1 cellular context compared by ENCODE assay signal in genomic region chr14:54944737-54945391, GRCh38.
A peak's percentile ranks its signal among the peaks of the same experiment; 100 is the strongest.
TF ChIP-seq lines count a peak whose summit lies in the region.

No MANE protein-coding gene starts in this region.

TF ChIP-seq in HepG2, 621 proteins besides CTCF, POLR2A, EP300 and RAD21 (continued from another document and continues in another):
- TF ChIP-seq, protein P1, sequence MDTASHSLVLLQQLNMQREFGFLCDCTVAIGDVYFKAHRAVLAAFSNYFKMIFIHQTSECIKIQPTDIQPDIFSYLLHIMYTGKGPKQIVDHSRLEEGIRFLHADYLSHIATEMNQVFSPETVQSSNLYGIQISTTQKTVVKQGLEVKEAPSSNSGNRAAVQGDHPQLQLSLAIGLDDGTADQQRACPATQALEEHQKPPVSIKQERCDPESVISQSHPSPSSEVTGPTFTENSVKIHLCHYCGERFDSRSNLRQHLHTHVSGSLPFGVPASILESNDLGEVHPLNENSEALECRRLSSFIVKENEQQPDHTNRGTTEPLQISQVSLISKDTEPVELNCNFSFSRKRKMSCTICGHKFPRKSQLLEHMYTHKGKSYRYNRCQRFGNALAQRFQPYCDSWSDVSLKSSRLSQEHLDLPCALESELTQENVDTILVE (CRISPR knock-in tag; IDR thresholded peaks at IDR 0.05), result no peak
- TF ChIP-seq AHDC1 (CRISPR knock-in tag; IDR thresholded peaks at IDR 0.05; ENCODE audit: borderline replicate concordance), result peak; percentile 67; the same call in 1 of the 2 replicates
- peak; percentile 64; the same call in 1 of the 2 replicates for TF ChIP-seq ATF2 (CRISPR knock-in tag; IDR thresholded peaks at IDR 0.05)
- no peak for TF ChIP-seq MTA1 (CRISPR knock-in tag; IDR thresholded peaks at IDR 0.05; ENCODE audit: borderline replicate concordance)
- no peak for TF ChIP-seq NR3C1 (CRISPR knock-in tag; IDR thresholded peaks at IDR 0.05)
- no peak for TF ChIP-seq ZNF747 (CRISPR knock-in tag; IDR thresholded peaks at IDR 0.05; ENCODE audit: borderline replicate concordance)
- TF ChIP-seq, protein P2, sequence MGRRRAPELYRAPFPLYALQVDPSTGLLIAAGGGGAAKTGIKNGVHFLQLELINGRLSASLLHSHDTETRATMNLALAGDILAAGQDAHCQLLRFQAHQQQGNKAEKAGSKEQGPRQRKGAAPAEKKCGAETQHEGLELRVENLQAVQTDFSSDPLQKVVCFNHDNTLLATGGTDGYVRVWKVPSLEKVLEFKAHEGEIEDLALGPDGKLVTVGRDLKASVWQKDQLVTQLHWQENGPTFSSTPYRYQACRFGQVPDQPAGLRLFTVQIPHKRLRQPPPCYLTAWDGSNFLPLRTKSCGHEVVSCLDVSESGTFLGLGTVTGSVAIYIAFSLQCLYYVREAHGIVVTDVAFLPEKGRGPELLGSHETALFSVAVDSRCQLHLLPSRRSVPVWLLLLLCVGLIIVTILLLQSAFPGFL (CRISPR knock-in tag; IDR thresholded peaks at IDR 0.05), result no peak
- TF ChIP-seq ZNF703 (CRISPR knock-in tag; IDR thresholded peaks at IDR 0.05; ENCODE audit: borderline replicate concordance), result no peak
- TF ChIP-seq ZNF441 (CRISPR knock-in tag; IDR thresholded peaks at IDR 0.05; ENCODE audit: borderline replicate concordance), result no peak
- TF ChIP-seq, protein P3, sequence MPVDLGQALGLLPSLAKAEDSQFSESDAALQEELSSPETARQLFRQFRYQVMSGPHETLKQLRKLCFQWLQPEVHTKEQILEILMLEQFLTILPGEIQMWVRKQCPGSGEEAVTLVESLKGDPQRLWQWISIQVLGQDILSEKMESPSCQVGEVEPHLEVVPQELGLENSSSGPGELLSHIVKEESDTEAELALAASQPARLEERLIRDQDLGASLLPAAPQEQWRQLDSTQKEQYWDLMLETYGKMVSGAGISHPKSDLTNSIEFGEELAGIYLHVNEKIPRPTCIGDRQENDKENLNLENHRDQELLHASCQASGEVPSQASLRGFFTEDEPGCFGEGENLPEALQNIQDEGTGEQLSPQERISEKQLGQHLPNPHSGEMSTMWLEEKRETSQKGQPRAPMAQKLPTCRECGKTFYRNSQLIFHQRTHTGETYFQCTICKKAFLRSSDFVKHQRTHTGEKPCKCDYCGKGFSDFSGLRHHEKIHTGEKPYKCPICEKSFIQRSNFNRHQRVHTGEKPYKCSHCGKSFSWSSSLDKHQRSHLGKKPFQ (CRISPR knock-in tag; IDR thresholded peaks at IDR 0.05; ENCODE audit: insufficient replicate concordance), result no peak
- no peak for TF ChIP-seq NFE2 (CRISPR knock-in tag; IDR thresholded peaks at IDR 0.05)
- no peak for TF ChIP-seq ZEB1 (IDR thresholded peaks at IDR 0.05; ENCODE audit: insufficient replicate concordance, low read depth)
- TF ChIP-seq MYPOP (CRISPR knock-in tag; IDR thresholded peaks at IDR 0.05), result no peak
- TF ChIP-seq ZNF234 (CRISPR knock-in tag; conservative IDR thresholded peaks at IDR 0.05), result no peak
- no peak for TF ChIP-seq ZNF83 (CRISPR knock-in tag; IDR thresholded peaks at IDR 0.05; ENCODE audit: borderline replicate concordance)
- no peak for TF ChIP-seq MAFF (IDR thresholded peaks at IDR 0.05; ENCODE audit: low read depth, low read length)
- no peak for TF ChIP-seq KDM4B (CRISPR knock-in tag; IDR thresholded peaks at IDR 0.05)
- no peak for TF ChIP-seq PRDM4 (CRISPR knock-in tag; IDR thresholded peaks at IDR 0.05; ENCODE audit: borderline replicate concordance)
- TF ChIP-seq GABPB1 (CRISPR knock-in tag; IDR thresholded peaks at IDR 0.05), result 0 out of 2 replicates have a peak, but pooled peaks have one; percentile 13
- no peak for TF ChIP-seq ZNF570 (CRISPR knock-in tag; IDR thresholded peaks at IDR 0.05; ENCODE audit: borderline replicate concordance)
- peak; percentile 93 for TF ChIP-seq PITX1 (CRISPR knock-in tag; IDR thresholded peaks at IDR 0.05)
- no peak for TF ChIP-seq SRF (IDR thresholded peaks at IDR 0.05; ENCODE audit: low read depth, low read length)
- TF ChIP-seq ZNF879 (CRISPR knock-in tag; IDR thresholded peaks at IDR 0.05), result no peak
- no peak for TF ChIP-seq ATAD3A (CRISPR knock-in tag; IDR thresholded peaks at IDR 0.05)
- no peak for TF ChIP-seq ERF (CRISPR knock-in tag; IDR thresholded peaks at IDR 0.05)
- TF ChIP-seq SUZ12 (IDR thresholded peaks at IDR 0.05; ENCODE audit: low read depth, low read length), result no peak
- no peak for TF ChIP-seq ZNF777 (CRISPR knock-in tag; IDR thresholded peaks at IDR 0.05)
- no peak for TF ChIP-seq GMEB1 (CRISPR knock-in tag; IDR thresholded peaks at IDR 0.05; ENCODE audit: borderline replicate concordance)
- peak; percentile 65; the same call in 1 of the 2 replicates for TF ChIP-seq GFI1 (CRISPR knock-in tag; IDR thresholded peaks at IDR 0.05; ENCODE audit: borderline replicate concordance)
- TF ChIP-seq ZHX2 (IDR thresholded peaks at IDR 0.05; ENCODE audit: low read depth), result no peak
- TF ChIP-seq ZHX2 (CRISPR knock-in tag; IDR thresholded peaks at IDR 0.05; ENCODE audit: borderline replicate concordance), result no peak
- TF ChIP-seq MXD4 (CRISPR knock-in tag; IDR thresholded peaks at IDR 0.05), result no peak
- no peak for TF ChIP-seq HNRNPUL1 (IDR thresholded peaks at IDR 0.05; ENCODE audit: low read depth, low read length)
